ENCODE assay signal across 29 cellular contexts in the genomic region with DNA sequence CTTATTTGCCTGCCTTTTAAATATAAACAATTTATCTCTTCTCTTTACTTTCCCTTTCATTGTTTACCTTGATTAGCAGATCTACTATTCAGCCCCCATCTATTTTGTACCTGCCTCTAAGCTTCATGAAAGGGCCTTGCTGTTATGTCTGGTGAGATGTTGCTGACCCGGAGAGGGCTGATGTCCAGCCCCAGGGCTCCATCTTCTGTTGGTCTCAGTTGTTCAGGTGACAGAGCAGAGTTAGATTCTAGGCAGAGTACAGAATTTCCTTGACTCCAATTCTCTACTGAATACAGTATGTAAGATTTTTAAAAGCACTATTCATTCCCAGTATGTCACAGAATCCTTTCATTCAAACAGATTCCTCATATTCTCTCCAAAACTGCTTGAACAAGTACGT.
"Had no signal": no experiment of that assay in that cellular context is flagged by ENCODE, and none has a peak within 500 bp of the region (broad histone marks: within the 10 kb centered on the region; RNA-seq: fewer than 3 reads in every experiment).

No MANE protein-coding gene starts in this region.

- H3K27ac ChIP-seq: esophagus squamous epithelium, heart right ventricle, left lung, neutrophil, parathyroid adenoma, right lobe of liver, suprapubic skin, transverse colon, upper lobe of right lung, vagina had no signal

- H3K27me3 Mint-ChIP-seq: effector memory CD8-positive, alpha-beta T cell; naive B cell; natural killer cell treated with Interleukin-12 subunit alpha and Interleukin-12 subunit beta and Interleukin-15 and Interleukin-18, amount 100 ng/mL, for 72 hours; progenitor cell of endocrine pancreas; stimulated activated naive CD8-positive, alpha-beta T cell treated with anti-CD3 and anti-CD28 coated beads, Interleukin-15, amount 100 ng/mL, for 72 hours had no signal

- H3K4me1 ChIP-seq: esophagus squamous epithelium, heart right ventricle, left lung, parathyroid adenoma, right lobe of liver, suprapubic skin, transverse colon, upper lobe of right lung, vagina had no signal

- H3K9me3 ChIP-seq: mucosa of descending colon, neutrophil, right lobe of liver, suprapubic skin, transverse colon, upper lobe of right lung, vagina had no signal

- H3K4me3 Mint-ChIP-seq: effector memory CD8-positive, alpha-beta T cell; mesothelial cell of epicardium; naive B cell; natural killer cell treated with Interleukin-12 subunit alpha and Interleukin-12 subunit beta and Interleukin-15 and Interleukin-18, amount 100 ng/mL, for 72 hours; neural crest cell; stimulated activated naive CD8-positive, alpha-beta T cell treated with anti-CD3 and anti-CD28 coated beads, Interleukin-15, amount 100 ng/mL, for 72 hours had no signal

- H3K4me1 Mint-ChIP-seq: mesothelial cell of epicardium; naive B cell; neural crest cell; stimulated activated naive CD8-positive, alpha-beta T cell treated with anti-CD3 and anti-CD28 coated beads, Interleukin-15, amount 100 ng/mL, for 72 hours had no signal

- ATAC-seq: effector memory CD8-positive, alpha-beta T cell; heart right ventricle; left cardiac atrium; left lung; mucosa of descending colon; natural killer cell treated with Interleukin-12 subunit alpha and Interleukin-12 subunit beta and Interleukin-15 and Interleukin-18, amount 100 ng/mL, for 72 hours; right lobe of liver; stimulated activated naive CD8-positive, alpha-beta T cell treated with anti-CD3 and anti-CD28 coated beads, Interleukin-15, amount 100 ng/mL, for 72 hours; upper lobe of right lung had no signal

- H3K4me3 ChIP-seq: esophagus squamous epithelium, heart right ventricle, left lung, mucosa of descending colon, right lobe of liver, suprapubic skin, transverse colon, upper lobe of right lung, vagina had no signal

- H3K27me3 ChIP-seq: esophagus squamous epithelium, heart right ventricle, left lung, neutrophil, right lobe of liver, suprapubic skin, transverse colon, upper lobe of right lung, vagina had no signal

- H3K36me3 ChIP-seq: esophagus squamous epithelium, heart right ventricle, left lung, neutrophil, right lobe of liver, suprapubic skin, transverse colon, upper lobe of right lung, vagina had no signal

- H3K27ac Mint-ChIP-seq: effector memory CD8-positive, alpha-beta T cell; mesothelial cell of epicardium; natural killer cell treated with Interleukin-12 subunit alpha and Interleukin-12 subunit beta and Interleukin-15 and Interleukin-18, amount 100 ng/mL, for 72 hours; progenitor cell of endocrine pancreas; stimulated activated naive CD8-positive, alpha-beta T cell treated with anti-CD3 and anti-CD28 coated beads, Interleukin-15, amount 100 ng/mL, for 72 hours had no signal

- H3K36me3 Mint-ChIP-seq: mesothelial cell of epicardium; naive B cell; natural killer cell treated with Interleukin-12 subunit alpha and Interleukin-12 subunit beta and Interleukin-15 and Interleukin-18, amount 100 ng/mL, for 72 hours had no signal

- DNase-seq: effector memory CD8-positive, alpha-beta T cell; erythroblast; esophagus squamous epithelium; foreskin melanocyte; glutamatergic neuron; heart right ventricle; hippocampal formation; left cardiac atrium; left lung; mucosa of descending colon; naive B cell; right lobe of liver; small intestine; stimulated activated CD4-positive, alpha-beta T cell treated with anti-CD3 and anti-CD28 coated beads, Interleukin-12 subunit alpha, Interleukin-12 subunit beta, amount 100 ng/mL, for 4 hours; stimulated activated CD4-positive, alpha-beta T cell treated with anti-CD3 and anti-CD28 coated beads, Interleukin-1b, Interleukin-23, amount 100 ng/mL, for 48 hours; stimulated activated CD4-positive, alpha-beta T cell treated with anti-CD3 and anti-CD28 coated beads, Interleukin-4, amount 100 ng/mL, for 1 hour; stimulated activated CD8-positive, alpha-beta memory T cell treated with anti-CD3 and anti-CD28 coated beads, Interleukin-4, amount 100 ng/mL, for 48 hours; stimulated activated naive CD4-positive, alpha-beta T cell; stimulated activated naive CD8-positive, alpha-beta T cell treated with anti-CD3 and anti-CD28 coated beads, Interleukin-15, amount 100 ng/mL, for 72 hours; transverse colon; upper lobe of right lung had no signal
